In genomic region chr12:53380797-53381738, GRCh38 we compare ENCODE assay signal across 8 cellular contexts. TPM values are rescaled to one million over a fixed set of nuclear protein-coding genes. Genes with fewer than 3 reads are reported as not detected.
DNase-seq lines count a peak whose midpoint lies in the region; TF ChIP-seq lines count a peak whose summit lies in the region.

No MANE protein-coding gene starts in this region.

- no peak for DNase-seq in activated naive CD4-positive, alpha-beta T cell treated with anti-CD3 and anti-CD28 coated beads for 36 hours
- DNase-seq in activated naive CD4-positive, alpha-beta T cell treated with Interleukin-2 at 50 U/mL for 16 hours, result no peak
- peak; percentile 18 for DNase-seq in activated CD4-positive, alpha-beta memory T cell treated with anti-CD3 and anti-CD28 coated beads for 36 hours
- no peak for DNase-seq in hepatocyte (ENCODE audit: low spot score)
- DNase-seq in HuH-7 (ENCODE audit: low spot score), result no peak
- DNase-seq in HUDEP-2 (lab: John Stamatoyannopoulos, UW; ENCODE audit: unreplicated experiment in 76 of 76), result no peak
- no peak for DNase-seq in Ammon's horn (ENCODE audit: low spot score)

- H3K9me3 Mint-ChIP-seq in activated naive CD4-positive, alpha-beta T cell treated with anti-CD3 and anti-CD28 coated beads for 36 hours, result no peaks in the 10 kb centered on the region
- H3K9me3 Mint-ChIP-seq in activated CD4-positive, alpha-beta memory T cell treated with anti-CD3 and anti-CD28 coated beads for 36 hours, result no peaks in the 10 kb centered on the region

- peaks cover 43% of the 10 kb centered on the region for H3K4me1 ChIP-seq in hepatocyte (ENCODE audit: insufficient read depth)
- H3K4me1 ChIP-seq in skeletal muscle tissue (ENCODE audit: control insufficient read depth in 3 of 3, insufficient read depth in 3 of 3, low read length in 3 of 3), result peaks cover 39 to 44% (median 43%) of the 10 kb centered on the region in 3 donors

- peak overlapping the region; percentile 96 for H3K27ac ChIP-seq in hepatocyte
- peak overlapping the region; percentile 78 for H3K27ac ChIP-seq in skeletal muscle tissue (ENCODE audit: low read depth, low read length)

- no peak overlapping the region for H2AFZ ChIP-seq in hepatocyte

- WGBS in hepatocyte (ENCODE audit: low lambda C conversion rate, missing lambda C conversion rate), result 11% methylated on average over 20 of the region's 21 CpGs

- POLR2A ChIA-PET in activated CD4-positive, alpha-beta memory T cell treated with anti-CD3 and anti-CD28 coated beads for 36 hours (lab: Charles Lee), result interaction anchor here (0.6 to 1.1 kb wide), 4 partner anchors 12 to 36 kb away, joined by 3 read pairs; no protein-coding TSS in a partner anchor

- peak overlapping the region; percentile 16 for H3K4me3 ChIP-seq in hepatocyte
- H3K4me3 ChIP-seq in skeletal muscle tissue (ENCODE audit: low read length in 3 of 3), result peak overlapping the region; percentile 60 to 80 (median 65)

- H3K9ac ChIP-seq in skeletal muscle tissue (ENCODE audit: low read depth in 1 of 3, low read length in 3 of 3), result peak overlapping the region; percentile 54 to 72 (median 59)

- H3K9me2 ChIP-seq in hepatocyte (replicated peaks; ENCODE audit: insufficient read depth), result no peaks in the 10 kb centered on the region

- peak overlapping the region; percentile 89 for H3K4me2 ChIP-seq in hepatocyte

- peaks cover 31% of the 10 kb centered on the region for H4K20me1 ChIP-seq in hepatocyte (ENCODE audit: insufficient read depth, poor library complexity, severe bottlenecking)

- TF ChIP-seq CTCF in hepatocyte (IDR thresholded peaks at IDR 0.05; ENCODE audit: poor library complexity), result no peak

- H3K27ac Mint-ChIP-seq in activated naive CD4-positive, alpha-beta T cell treated with anti-CD3 and anti-CD28 coated beads for 36 hours, result peak overlapping the region; percentile 93
- H3K27ac Mint-ChIP-seq in activated CD4-positive, alpha-beta memory T cell treated with anti-CD3 and anti-CD28 coated beads for 36 hours, result peak overlapping the region; percentile 97

- H3K9me3 ChIP-seq in hepatocyte (ENCODE audit: low read depth) (no peaks in the 10 kb centered on the region), skeletal muscle tissue (ENCODE audit: control insufficient read depth in 3 of 3, low read length in 3 of 3) (no peaks in the 10 kb centered on the region)

- no peaks in the 10 kb centered on the region for H3K27me3 Mint-ChIP-seq in activated naive CD4-positive, alpha-beta T cell treated with anti-CD3 and anti-CD28 coated beads for 36 hours (ENCODE audit: low read depth)
- H3K27me3 Mint-ChIP-seq in activated CD4-positive, alpha-beta memory T cell treated with anti-CD3 and anti-CD28 coated beads for 36 hours, result no peaks in the 10 kb centered on the region

- H3K36me3 ChIP-seq in hepatocyte (replicated peaks; ENCODE audit: insufficient read depth, low read depth), result no peaks in the 10 kb centered on the region
- peaks cover 22 to 27% (median 25%) of the 10 kb centered on the region in 3 donors for H3K36me3 ChIP-seq in skeletal muscle tissue (ENCODE audit: control insufficient read depth in 3 of 3, insufficient read depth in 3 of 3, low read length in 3 of 3)

- intact Hi-C loops in activated naive CD4-positive, alpha-beta T cell treated with anti-CD3 and anti-CD28 coated beads for 36 hours (cut with micrococcal nuclease), result loop anchor here (1.0 to 10.0 kb wide), 4 partner anchors 36 to 1034 kb away; partner anchors contain the start of genes CBX5, HNRNPA1, ITGA5 and PRR13
- intact Hi-C loops in activated CD4-positive, alpha-beta memory T cell treated with anti-CD3 and anti-CD28 coated beads for 36 hours (cut with micrococcal nuclease), result no loop called here

- peak overlapping the region; percentile 87 for H3K4me3 Mint-ChIP-seq in activated naive CD4-positive, alpha-beta T cell treated with anti-CD3 and anti-CD28 coated beads for 36 hours
- H3K4me3 Mint-ChIP-seq in activated CD4-positive, alpha-beta memory T cell treated with anti-CD3 and anti-CD28 coated beads for 36 hours, result peak overlapping the region; percentile 94

- CTCF ChIA-PET in activated naive CD4-positive, alpha-beta T cell treated with anti-CD3 and anti-CD28 coated beads for 36 hours (lab: Charles Lee), result interaction anchor here (0.5 to 4.3 kb wide), 10 partner anchors 15 to 128 kb away, joined by 3 to 28 read pairs (median 3); no protein-coding TSS in a partner anchor
- CTCF ChIA-PET in activated CD4-positive, alpha-beta memory T cell treated with anti-CD3 and anti-CD28 coated beads for 36 hours (lab: Charles Lee), result interaction anchor here (0.8 to 7.3 kb wide), 12 partner anchors 14 to 61 kb away, joined by 3 to 82 read pairs (median 4); partner anchors contain the start of genes AAAS and PRR13

- no peaks in the 10 kb centered on the region for H3K27me3 ChIP-seq in hepatocyte
- H3K27me3 ChIP-seq in skeletal muscle tissue (ENCODE audit: control insufficient read depth in 3 of 3, insufficient read depth in 3 of 3, low read length in 3 of 3), result no peaks in the 10 kb centered on the region

- H3K4me1 Mint-ChIP-seq in activated naive CD4-positive, alpha-beta T cell treated with anti-CD3 and anti-CD28 coated beads for 36 hours (ENCODE audit: low read depth), result peaks cover 54% of the 10 kb centered on the region
- H3K4me1 Mint-ChIP-seq in activated CD4-positive, alpha-beta memory T cell treated with anti-CD3 and anti-CD28 coated beads for 36 hours (ENCODE audit: low read depth), result peaks cover 42% of the 10 kb centered on the region

- H3K36me3 Mint-ChIP-seq in activated naive CD4-positive, alpha-beta T cell treated with anti-CD3 and anti-CD28 coated beads for 36 hours (ENCODE audit: low read depth), result peaks cover 44% of the 10 kb centered on the region
- peaks cover 38% of the 10 kb centered on the region for H3K36me3 Mint-ChIP-seq in activated CD4-positive, alpha-beta memory T cell treated with anti-CD3 and anti-CD28 coated beads for 36 hours

- peaks cover 51% of the 10 kb centered on the region for H3K79me2 ChIP-seq in hepatocyte

RNA-seq across cellular contexts. Expression of gene SP1, which starts 1.1 kb away (rescaled TPM):
- total RNA-seq in activated naive CD4-positive, alpha-beta T cell treated with anti-CD3 and anti-CD28 coated beads for 36 hours, result 10 to 100 TPM; 87.6 to 91.9 TPM
- total RNA-seq in activated CD4-positive, alpha-beta memory T cell treated with anti-CD3 and anti-CD28 coated beads for 36 hours, result 10 to 100 TPM; 66.1 to 72.8 TPM
- 48.0 and 53.3 TPM in 2 replicates for total RNA-seq in hepatocyte
- 11.0 and 12.8 TPM in 2 replicates for polyA plus RNA-seq in hepatocyte
- total RNA-seq in skeletal muscle tissue, result 30.3 TPM

RNA-seq across cellular contexts. Expression of gene AMHR2, which starts 42.6 kb away (rescaled TPM):
- not detected for total RNA-seq in activated naive CD4-positive, alpha-beta T cell treated with anti-CD3 and anti-CD28 coated beads for 36 hours
- not detected for total RNA-seq in activated CD4-positive, alpha-beta memory T cell treated with anti-CD3 and anti-CD28 coated beads for 36 hours
- 6.4 and 13.9 TPM in 2 replicates for total RNA-seq in hepatocyte
- 12.8 and 16.9 TPM in 2 replicates for polyA plus RNA-seq in hepatocyte
- total RNA-seq in skeletal muscle tissue, result not detected

RNA-seq across cellular contexts. Expression of gene SP7, which starts 44.9 kb away (rescaled TPM):
- total RNA-seq in activated naive CD4-positive, alpha-beta T cell treated with anti-CD3 and anti-CD28 coated beads for 36 hours, result not detected
- not detected for total RNA-seq in activated CD4-positive, alpha-beta memory T cell treated with anti-CD3 and anti-CD28 coated beads for 36 hours
- total RNA-seq in hepatocyte (0.20 TPM in 1 of 2 replicates, not detected in the other), skeletal muscle tissue (not detected)
- polyA plus RNA-seq in hepatocyte, result 0.60 TPM in 1 of 2 replicates, not detected in the other

RNA-seq across cellular contexts. Expression of gene AAAS, which starts 59.7 kb away (rescaled TPM):
- 10 to 100 TPM; 81.0 to 83.4 TPM for total RNA-seq in activated naive CD4-positive, alpha-beta T cell treated with anti-CD3 and anti-CD28 coated beads for 36 hours
- 10 to 100 TPM; 74.5 to 80.7 TPM for total RNA-seq in activated CD4-positive, alpha-beta memory T cell treated with anti-CD3 and anti-CD28 coated beads for 36 hours
- total RNA-seq in hepatocyte, result 57.3 and 60.3 TPM in 2 replicates
- polyA plus RNA-seq in hepatocyte, result 70.6 and 79.9 TPM in 2 replicates
- 35.5 TPM for total RNA-seq in skeletal muscle tissue
